Comparison of ENCODE assay signal across 9 cellular contexts in the genomic region with DNA sequence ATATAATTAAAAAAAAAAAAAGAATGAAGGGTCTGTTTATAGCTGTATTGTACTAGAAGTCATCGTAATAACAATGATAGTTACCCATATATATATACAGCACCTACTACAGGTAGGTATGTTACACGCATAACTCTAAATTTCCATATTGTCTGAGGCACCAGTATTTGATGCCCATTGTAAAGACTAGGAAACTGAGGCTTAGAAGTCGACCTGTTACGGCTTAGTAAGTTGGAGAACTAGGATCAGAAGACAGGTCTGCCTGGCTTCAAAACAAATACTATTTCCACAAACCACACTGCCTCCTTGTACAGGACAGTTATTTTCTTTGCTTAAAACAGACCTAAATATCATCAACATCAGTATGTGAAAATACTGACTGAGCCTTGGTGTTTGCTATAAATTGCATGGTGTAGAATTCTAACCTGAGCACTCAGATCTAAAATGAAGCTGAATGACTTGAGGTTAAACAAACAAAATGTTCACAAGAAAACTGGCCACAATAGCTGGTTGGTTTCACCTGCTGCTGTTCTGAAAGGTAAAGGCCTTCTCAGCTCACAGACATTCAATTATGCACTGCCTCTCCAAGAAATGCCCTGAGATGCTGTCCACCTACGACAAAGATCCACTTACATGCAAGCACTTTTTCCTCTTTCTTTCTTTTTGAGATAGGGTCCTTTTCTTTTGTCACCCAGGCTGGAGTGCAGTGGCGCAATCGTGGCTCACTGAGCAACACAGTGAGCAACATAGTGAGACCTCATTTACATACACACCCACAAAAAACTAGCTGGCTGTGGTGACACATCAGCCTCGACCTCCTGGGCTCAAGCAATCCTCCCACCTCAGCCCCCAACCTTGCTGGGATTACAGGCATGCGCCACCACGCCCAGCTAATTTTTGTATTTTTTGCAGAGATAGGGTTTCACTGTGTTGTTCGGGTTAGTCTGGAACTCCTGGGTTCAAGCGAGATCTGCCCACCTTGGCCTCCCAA. TPM values are rescaled to one million over a fixed set of nuclear protein-coding genes. Genes with fewer than 3 reads are reported as not detected.
DNase-seq lines count a peak whose midpoint lies in the region; ATAC-seq, FAIRE-seq and TF ChIP-seq lines count a peak whose summit lies in the region.
"Had no signal": no experiment of that assay in that cellular context is flagged by ENCODE, and none has a peak within 500 bp of the region (broad histone marks: within the 10 kb centered on the region; RNA-seq: fewer than 3 reads in every experiment).

No MANE protein-coding gene starts in this region.

- H3K4me3 ChIP-seq in heart left ventricle (no peak overlapping the region), right atrium auricular region (no peak overlapping the region), upper lobe of right lung (no peak overlapping the region)

- H3K27ac ChIP-seq in heart left ventricle (peak overlapping the region in 11 of 12 donors; percentile 52 to 94 (median 91)), right atrium auricular region (peak overlapping the region; percentile 54 to 86), upper lobe of right lung (peak overlapping the region; percentile 61)
- H3K27ac ChIP-seq: VCaP had no signal

- WGBS in heart left ventricle, 4 donors, result 84 to 88% (median 85%) methylated on average over 12 of the region's 12 CpGs

- intact Hi-C loops in heart left ventricle (cut with DNase I) (loop anchor here in 1 of 10 donors (10.0 kb wide), 1 partner anchor 517 kb away; no protein-coding TSS in a partner anchor), Right ventricle myocardium inferior (cut with DNase I) (no loop called here), upper lobe of right lung (cut with DNase I) (no loop called here)

- peaks cover 0 to 64% (median 53%) of the 10 kb centered on the region in 9 donors for H3K36me3 ChIP-seq in heart left ventricle
- peaks cover 36% of the 10 kb centered on the region for H3K36me3 ChIP-seq in right atrium auricular region
- peaks cover 41% of the 10 kb centered on the region for H3K36me3 ChIP-seq in upper lobe of right lung

- TF ChIP-seq CTCF in heart left ventricle (IDR thresholded peaks at IDR 0.05) (no peak), right atrium auricular region (IDR thresholded peaks at IDR 0.05) (no peak), upper lobe of right lung (IDR thresholded peaks at IDR 0.05) (no peak), D721Med (IDR thresholded peaks at IDR 0.05; ENCODE audit: insufficient read depth, missing control alignments) (no peak)

- peak in 1 of 5 donors; percentile 55 for DNase-seq in heart left ventricle
- no peak for DNase-seq in Right ventricle myocardium inferior (ENCODE audit: missing footprints)
- peak; percentile 74 for DNase-seq in RPMI7951 (ENCODE audit: low read depth)
- no peak for DNase-seq in right atrium auricular region (ENCODE audit: low spot score)
- peak; percentile 74 for DNase-seq in upper lobe of right lung
- DNase-seq in T-helper 9 cell, result no peak
- DNase-seq in D721Med (ENCODE audit: insufficient read length, low spot score), result no peak

- peaks cover 26 to 81% (median 75%) of the 10 kb centered on the region in 12 donors for H3K4me1 ChIP-seq in heart left ventricle
- H3K4me1 ChIP-seq in right atrium auricular region, result peaks cover 0 to 78% of the 10 kb centered on the region in 2 donors
- peaks cover 78% of the 10 kb centered on the region for H3K4me1 ChIP-seq in upper lobe of right lung

- no peaks in the 10 kb centered on the region for H3K9me3 ChIP-seq in heart left ventricle
- no peaks in the 10 kb centered on the region for H3K9me3 ChIP-seq in right atrium auricular region
- no peaks in the 10 kb centered on the region for H3K9me3 ChIP-seq in upper lobe of right lung

- H3K27me3 ChIP-seq in heart left ventricle, result no peaks in the 10 kb centered on the region
- no peaks in the 10 kb centered on the region for H3K27me3 ChIP-seq in right atrium auricular region
- no peaks in the 10 kb centered on the region for H3K27me3 ChIP-seq in upper lobe of right lung

- no peak for TF ChIP-seq POLR2A in heart left ventricle (IDR thresholded peaks at IDR 0.05)

- ATAC-seq in heart left ventricle (no peak), Right ventricle myocardium inferior (no peak), upper lobe of right lung (peak; percentile 62), HG03139 (IDR thresholded peaks at IDR 0.05; ENCODE audit: unreplicated experiment) (no peak)

- FAIRE-seq in D721Med (lab: Jason Lieb, UNC), result no peak

RNA-seq across cellular contexts. Expression of gene SSH1, which starts 35.7 kb away (rescaled TPM):
- total RNA-seq in heart left ventricle, result 10 to 100 TPM; 20.2 to 45.8 (median 34.3) TPM
- polyA plus RNA-seq in heart left ventricle, result 10 to 100 TPM in 1 of 2 donors, 1 to 10 TPM in 1; 7.8 to 15.2 TPM
- 30.1 TPM for total RNA-seq in Right ventricle myocardium inferior
- 21.1 and 23.7 TPM in 2 replicates for total RNA-seq in RPMI7951 (2014; rRNA removed; shearing (Covaris generic))
- 10 to 100 TPM; 22.0 to 25.9 TPM for total RNA-seq in right atrium auricular region
- total RNA-seq in upper lobe of right lung, result 46.0 TPM

RNA-seq across cellular contexts. Expression of gene DAO, which starts 58.2 kb away (rescaled TPM):
- total RNA-seq in heart left ventricle, result not detected
- polyA plus RNA-seq in heart left ventricle, result not detected
- not detected for total RNA-seq in Right ventricle myocardium inferior
- total RNA-seq in RPMI7951 (2014; rRNA removed; shearing (Covaris generic)), result not detected in 2 replicates
- not detected for total RNA-seq in right atrium auricular region
- total RNA-seq in upper lobe of right lung, result 0.26 TPM

Comparison
In these comparisons a context has a peak if more than half of its experiments do, and no peak if none do; other contexts are left out.
1. DNase-seq: peak in RPMI7951 (single experiment) and upper lobe of right lung (single experiment); none in Right ventricle myocardium inferior (single experiment), right atrium auricular region (single experiment), T-helper 9 cell (single experiment) and D721Med (single experiment).
2. Peak in every context shown above with its lines, with median percentiles within 50 percentile points of each other: H3K27ac ChIP-seq.